Comparison of ENCODE assay signal across 1 cellular context in the genomic region with DNA sequence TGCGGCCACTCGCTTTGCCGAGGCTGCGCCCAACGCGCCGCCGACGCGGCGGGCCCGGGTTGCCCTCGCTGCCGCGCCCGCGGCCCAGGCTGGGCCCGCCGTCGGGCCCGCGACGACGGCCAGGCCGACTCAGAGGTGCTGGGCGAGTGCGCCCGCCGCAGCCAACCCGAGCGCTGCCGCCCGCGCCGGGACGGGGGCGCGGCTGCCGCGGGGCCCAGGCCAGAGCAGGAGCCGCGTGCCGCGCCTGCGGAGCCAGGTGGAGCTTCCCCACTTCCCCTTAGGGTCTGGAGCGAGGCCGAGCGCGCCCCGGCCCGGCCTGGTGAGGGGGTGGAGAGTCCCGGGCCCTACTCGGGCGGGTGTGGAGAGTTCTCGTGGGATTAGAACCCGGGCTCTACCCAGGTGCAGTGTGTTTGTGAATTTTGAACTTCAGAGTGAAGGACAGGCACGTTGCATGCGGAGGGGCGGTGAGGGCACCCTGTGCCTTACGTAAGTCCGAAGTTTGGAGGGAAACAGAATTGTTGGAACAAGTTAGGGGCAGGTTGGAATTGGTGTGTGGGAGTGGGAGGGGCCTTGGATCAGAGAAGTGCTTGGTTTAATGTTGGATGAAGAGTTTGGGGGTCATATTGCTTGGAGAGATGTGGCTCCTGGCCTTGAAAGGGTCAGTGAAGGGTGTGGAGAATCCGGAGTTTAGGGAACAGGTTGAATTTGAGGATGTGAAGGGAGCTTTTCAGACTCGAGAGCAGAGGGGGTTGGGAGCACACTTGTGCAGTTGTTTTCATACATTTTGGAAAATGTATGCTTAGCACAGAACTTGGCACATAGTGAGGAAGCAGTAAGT.
TF ChIP-seq lines count a peak whose summit lies in the region.

No MANE protein-coding gene starts in this region.

TF ChIP-seq in WTC11, 78 proteins besides CTCF, POLR2A, EP300 and RAD21 (continued from another document):
- TF ChIP-seq, protein P1, sequence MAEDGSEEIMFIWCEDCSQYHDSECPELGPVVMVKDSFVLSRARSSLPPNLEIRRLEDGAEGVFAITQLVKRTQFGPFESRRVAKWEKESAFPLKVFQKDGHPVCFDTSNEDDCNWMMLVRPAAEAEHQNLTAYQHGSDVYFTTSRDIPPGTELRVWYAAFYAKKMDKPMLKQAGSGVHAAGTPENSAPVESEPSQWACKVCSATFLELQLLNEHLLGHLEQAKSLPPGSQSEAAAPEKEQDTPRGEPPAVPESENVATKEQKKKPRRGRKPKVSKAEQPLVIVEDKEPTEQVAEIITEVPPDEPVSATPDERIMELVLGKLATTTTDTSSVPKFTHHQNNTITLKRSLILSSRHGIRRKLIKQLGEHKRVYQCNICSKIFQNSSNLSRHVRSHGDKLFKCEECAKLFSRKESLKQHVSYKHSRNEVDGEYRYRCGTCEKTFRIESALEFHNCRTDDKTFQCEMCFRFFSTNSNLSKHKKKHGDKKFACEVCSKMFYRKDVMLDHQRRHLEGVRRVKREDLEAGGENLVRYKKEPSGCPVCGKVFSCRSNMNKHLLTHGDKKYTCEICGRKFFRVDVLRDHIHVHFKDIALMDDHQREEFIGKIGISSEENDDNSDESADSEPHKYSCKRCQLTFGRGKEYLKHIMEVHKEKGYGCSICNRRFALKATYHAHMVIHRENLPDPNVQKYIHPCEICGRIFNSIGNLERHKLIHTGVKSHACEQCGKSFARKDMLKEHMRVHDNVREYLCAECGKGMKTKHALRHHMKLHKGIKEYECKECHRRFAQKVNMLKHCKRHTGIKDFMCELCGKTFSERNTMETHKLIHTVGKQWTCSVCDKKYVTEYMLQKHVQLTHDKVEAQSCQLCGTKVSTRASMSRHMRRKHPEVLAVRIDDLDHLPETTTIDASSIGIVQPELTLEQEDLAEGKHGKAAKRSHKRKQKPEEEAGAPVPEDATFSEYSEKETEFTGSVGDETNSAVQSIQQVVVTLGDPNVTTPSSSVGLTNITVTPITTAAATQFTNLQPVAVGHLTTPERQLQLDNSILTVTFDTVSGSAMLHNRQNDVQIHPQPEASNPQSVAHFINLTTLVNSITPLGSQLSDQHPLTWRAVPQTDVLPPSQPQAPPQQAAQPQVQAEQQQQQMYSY (CRISPR knock-in tag; IDR thresholded peaks at IDR 0.05), result no peak
- TF ChIP-seq GRHL2 (CRISPR knock-in tag; IDR thresholded peaks at IDR 0.05; ENCODE audit: insufficient replicate concordance, severe bottlenecking) (no peak), MXD4 (CRISPR knock-in tag; IDR thresholded peaks at IDR 0.05; ENCODE audit: borderline replicate concordance) (no peak), ZNF416 (CRISPR knock-in tag; IDR thresholded peaks at IDR 0.05) (no peak), TEAD1 (CRISPR knock-in tag; IDR thresholded peaks at IDR 0.05) (no peak), ELF4 (CRISPR knock-in tag; IDR thresholded peaks at IDR 0.05; ENCODE audit: low read depth) (no peak), TEAD4 (CRISPR knock-in tag; IDR thresholded peaks at IDR 0.05) (0 out of 2 replicates have a peak, but pooled peaks have one; percentile 33), NFATC4 (CRISPR knock-in tag; IDR thresholded peaks at IDR 0.05) (no peak), NFYB (CRISPR knock-in tag; conservative IDR thresholded peaks at IDR 0.05; ENCODE audit: low read depth) (no peak), SOX15 (CRISPR knock-in tag; IDR thresholded peaks at IDR 0.05) (no peak), JUN (CRISPR knock-in tag; IDR thresholded peaks at IDR 0.05) (no peak), ZNF317 (CRISPR knock-in tag; IDR thresholded peaks at IDR 0.05; ENCODE audit: borderline replicate concordance, low read depth) (no peak), NR2C2 (CRISPR knock-in tag; IDR thresholded peaks at IDR 0.05) (peak; percentile 58; the same call in 1 of the 2 replicates), KAT7 (CRISPR knock-in tag; IDR thresholded peaks at IDR 0.05; ENCODE audit: borderline replicate concordance) (0 out of 2 replicates have a peak, but pooled peaks have one; percentile 66), CBFB (CRISPR knock-in tag; IDR thresholded peaks at IDR 0.05; ENCODE audit: low read depth) (no peak), JAZF1 (CRISPR knock-in tag; IDR thresholded peaks at IDR 0.05) (no peak), MYBL2 (CRISPR knock-in tag; IDR thresholded peaks at IDR 0.05) (peak; percentile 45; the same call in 1 of the 2 replicates), TP53 (CRISPR knock-in tag; IDR thresholded peaks at IDR 0.05) (0 out of 2 replicates have a peak, but pooled peaks have one; percentile 57), ZNF423 (CRISPR knock-in tag; IDR thresholded peaks at IDR 0.05) (no peak), TCF7 (CRISPR knock-in tag; IDR thresholded peaks at IDR 0.05; ENCODE audit: low read depth) (peak; percentile 69; the same call in 1 of the 2 replicates)
- TF ChIP-seq, protein P2, sequence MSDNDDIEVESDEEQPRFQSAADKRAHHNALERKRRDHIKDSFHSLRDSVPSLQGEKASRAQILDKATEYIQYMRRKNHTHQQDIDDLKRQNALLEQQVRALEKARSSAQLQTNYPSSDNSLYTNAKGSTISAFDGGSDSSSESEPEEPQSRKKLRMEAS (CRISPR knock-in tag; IDR thresholded peaks at IDR 0.05), result peak; percentile 65; the same call in 1 of the 2 replicates
- TF ChIP-seq, protein P3, sequence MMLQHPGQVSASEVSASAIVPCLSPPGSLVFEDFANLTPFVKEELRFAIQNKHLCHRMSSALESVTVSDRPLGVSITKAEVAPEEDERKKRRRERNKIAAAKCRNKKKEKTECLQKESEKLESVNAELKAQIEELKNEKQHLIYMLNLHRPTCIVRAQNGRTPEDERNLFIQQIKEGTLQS (CRISPR knock-in tag; conservative IDR thresholded peaks at IDR 0.05), result peak; percentile 46; the same call in 1 of the 2 replicates
- TF ChIP-seq, protein P4, sequence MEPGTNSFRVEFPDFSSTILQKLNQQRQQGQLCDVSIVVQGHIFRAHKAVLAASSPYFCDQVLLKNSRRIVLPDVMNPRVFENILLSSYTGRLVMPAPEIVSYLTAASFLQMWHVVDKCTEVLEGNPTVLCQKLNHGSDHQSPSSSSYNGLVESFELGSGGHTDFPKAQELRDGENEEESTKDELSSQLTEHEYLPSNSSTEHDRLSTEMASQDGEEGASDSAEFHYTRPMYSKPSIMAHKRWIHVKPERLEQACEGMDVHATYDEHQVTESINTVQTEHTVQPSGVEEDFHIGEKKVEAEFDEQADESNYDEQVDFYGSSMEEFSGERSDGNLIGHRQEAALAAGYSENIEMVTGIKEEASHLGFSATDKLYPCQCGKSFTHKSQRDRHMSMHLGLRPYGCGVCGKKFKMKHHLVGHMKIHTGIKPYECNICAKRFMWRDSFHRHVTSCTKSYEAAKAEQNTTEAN (CRISPR knock-in tag; IDR thresholded peaks at IDR 0.05), result no peak
- TF ChIP-seq, protein P5, sequence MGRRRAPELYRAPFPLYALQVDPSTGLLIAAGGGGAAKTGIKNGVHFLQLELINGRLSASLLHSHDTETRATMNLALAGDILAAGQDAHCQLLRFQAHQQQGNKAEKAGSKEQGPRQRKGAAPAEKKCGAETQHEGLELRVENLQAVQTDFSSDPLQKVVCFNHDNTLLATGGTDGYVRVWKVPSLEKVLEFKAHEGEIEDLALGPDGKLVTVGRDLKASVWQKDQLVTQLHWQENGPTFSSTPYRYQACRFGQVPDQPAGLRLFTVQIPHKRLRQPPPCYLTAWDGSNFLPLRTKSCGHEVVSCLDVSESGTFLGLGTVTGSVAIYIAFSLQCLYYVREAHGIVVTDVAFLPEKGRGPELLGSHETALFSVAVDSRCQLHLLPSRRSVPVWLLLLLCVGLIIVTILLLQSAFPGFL (CRISPR knock-in tag; IDR thresholded peaks at IDR 0.05; ENCODE audit: borderline replicate concordance), result no peak
- TF ChIP-seq, protein P6, sequence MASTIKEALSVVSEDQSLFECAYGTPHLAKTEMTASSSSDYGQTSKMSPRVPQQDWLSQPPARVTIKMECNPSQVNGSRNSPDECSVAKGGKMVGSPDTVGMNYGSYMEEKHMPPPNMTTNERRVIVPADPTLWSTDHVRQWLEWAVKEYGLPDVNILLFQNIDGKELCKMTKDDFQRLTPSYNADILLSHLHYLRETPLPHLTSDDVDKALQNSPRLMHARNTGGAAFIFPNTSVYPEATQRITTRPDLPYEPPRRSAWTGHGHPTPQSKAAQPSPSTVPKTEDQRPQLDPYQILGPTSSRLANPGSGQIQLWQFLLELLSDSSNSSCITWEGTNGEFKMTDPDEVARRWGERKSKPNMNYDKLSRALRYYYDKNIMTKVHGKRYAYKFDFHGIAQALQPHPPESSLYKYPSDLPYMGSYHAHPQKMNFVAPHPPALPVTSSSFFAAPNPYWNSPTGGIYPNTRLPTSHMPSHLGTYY (CRISPR knock-in tag; IDR thresholded peaks at IDR 0.05), result no peak
- TF ChIP-seq, protein P7, sequence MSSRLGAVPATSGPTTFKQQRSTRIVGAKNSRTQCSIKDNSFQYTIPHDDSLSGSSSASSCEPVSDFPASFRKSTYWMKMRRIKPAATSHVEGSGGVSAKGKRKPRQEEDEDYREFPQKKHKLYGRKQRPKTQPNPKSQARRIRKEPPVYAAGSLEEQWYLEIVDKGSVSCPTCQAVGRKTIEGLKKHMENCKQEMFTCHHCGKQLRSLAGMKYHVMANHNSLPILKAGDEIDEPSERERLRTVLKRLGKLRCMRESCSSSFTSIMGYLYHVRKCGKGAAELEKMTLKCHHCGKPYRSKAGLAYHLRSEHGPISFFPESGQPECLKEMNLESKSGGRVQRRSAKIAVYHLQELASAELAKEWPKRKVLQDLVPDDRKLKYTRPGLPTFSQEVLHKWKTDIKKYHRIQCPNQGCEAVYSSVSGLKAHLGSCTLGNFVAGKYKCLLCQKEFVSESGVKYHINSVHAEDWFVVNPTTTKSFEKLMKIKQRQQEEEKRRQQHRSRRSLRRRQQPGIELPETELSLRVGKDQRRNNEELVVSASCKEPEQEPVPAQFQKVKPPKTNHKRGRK (CRISPR knock-in tag; IDR thresholded peaks at IDR 0.05; ENCODE audit: borderline replicate concordance), result no peak
- TF ChIP-seq, protein P8, sequence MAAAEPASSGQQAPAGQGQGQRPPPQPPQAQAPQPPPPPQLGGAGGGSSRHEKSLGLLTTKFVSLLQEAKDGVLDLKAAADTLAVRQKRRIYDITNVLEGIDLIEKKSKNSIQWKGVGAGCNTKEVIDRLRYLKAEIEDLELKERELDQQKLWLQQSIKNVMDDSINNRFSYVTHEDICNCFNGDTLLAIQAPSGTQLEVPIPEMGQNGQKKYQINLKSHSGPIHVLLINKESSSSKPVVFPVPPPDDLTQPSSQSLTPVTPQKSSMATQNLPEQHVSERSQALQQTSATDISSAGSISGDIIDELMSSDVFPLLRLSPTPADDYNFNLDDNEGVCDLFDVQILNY (CRISPR knock-in tag; IDR thresholded peaks at IDR 0.05), result no peak
- TF ChIP-seq, protein P9, sequence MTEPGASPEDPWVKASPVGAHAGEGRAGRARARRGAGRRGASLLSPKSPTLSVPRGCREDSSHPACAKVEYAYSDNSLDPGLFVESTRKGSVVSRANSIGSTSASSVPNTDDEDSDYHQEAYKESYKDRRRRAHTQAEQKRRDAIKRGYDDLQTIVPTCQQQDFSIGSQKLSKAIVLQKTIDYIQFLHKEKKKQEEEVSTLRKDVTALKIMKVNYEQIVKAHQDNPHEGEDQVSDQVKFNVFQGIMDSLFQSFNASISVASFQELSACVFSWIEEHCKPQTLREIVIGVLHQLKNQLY (CRISPR knock-in tag; IDR thresholded peaks at IDR 0.05), result no peak
